Comparison of ENCODE assay signal across 7 cellular contexts in genomic region chr20:22915512-22915911, GRCh38.
"Had no signal": no experiment of that assay in that cellular context is flagged by ENCODE, and none has a peak within 500 bp of the region (broad histone marks: within the 10 kb centered on the region; RNA-seq: fewer than 3 reads in every experiment).

No MANE protein-coding gene starts in this region.

- H3K27me3 Mint-ChIP-seq: IgD-negative memory B cell had no signal

- H3K4me3 ChIP-seq: K562 had no signal

- H3K27ac Mint-ChIP-seq: IgD-negative memory B cell had no signal

- DNase-seq: IMR-90, KBM-7, KG1 had no signal

- H3K4me1 Mint-ChIP-seq: IgD-negative memory B cell had no signal

- FAIRE-seq: HepG2, K562 had no signal

- H3K4me3 Mint-ChIP-seq: IgD-negative memory B cell had no signal

- H3K36me3 Mint-ChIP-seq: IgD-negative memory B cell had no signal

- ATAC-seq: HepG2, K562 had no signal

- H3K27ac ChIP-seq: HL-60 had no signal
